In the genomic region with DNA sequence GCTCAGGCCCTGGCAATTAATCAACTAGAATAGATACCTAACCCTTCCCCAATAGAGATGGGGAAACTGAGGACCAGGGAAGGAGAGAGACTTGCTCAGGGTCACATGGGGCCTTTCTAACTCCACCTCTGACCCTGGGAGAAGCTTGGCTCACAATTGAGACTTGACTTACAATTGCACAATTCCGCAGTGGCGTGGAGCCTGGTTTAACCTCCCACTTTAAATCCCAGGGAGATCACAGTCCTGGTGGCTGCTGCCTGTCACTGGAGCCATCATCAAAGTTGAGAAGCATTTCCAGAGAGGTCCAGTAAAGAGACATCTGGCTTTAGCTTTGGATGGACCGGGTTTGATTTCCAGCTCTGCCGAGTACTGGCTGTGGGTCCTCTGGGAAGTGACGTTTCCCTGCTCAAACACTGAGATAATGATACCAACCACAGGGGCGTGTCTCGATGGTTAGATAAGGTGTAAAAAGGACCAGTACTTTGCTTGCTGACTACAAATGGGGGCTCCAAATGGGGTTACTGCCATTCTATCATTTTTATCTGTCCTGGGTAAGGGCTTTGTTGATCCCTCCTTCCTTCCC, we compare ENCODE assay signal across 25 cellular contexts. TPM values are rescaled to one million over a fixed set of nuclear protein-coding genes. Genes with fewer than 3 reads are reported as not detected.
DNase-seq lines count a peak whose midpoint lies in the region; ATAC-seq and TF ChIP-seq lines count a peak whose summit lies in the region.
"Had no signal": no experiment of that assay in that cellular context is flagged by ENCODE, and none has a peak within 500 bp of the region (broad histone marks: within the 10 kb centered on the region; RNA-seq: fewer than 3 reads in every experiment).

No MANE protein-coding gene starts in this region.

- no peaks in the 10 kb centered on the region for H3K27me3 ChIP-seq in tibial artery
- H3K27me3 ChIP-seq: hepatocyte, transverse colon had no signal

- H3K4me1 Mint-ChIP-seq in nephron, result peaks cover 38% of the 10 kb centered on the region

- H3K9me3 Mint-ChIP-seq in nephron, result no peaks in the 10 kb centered on the region
- H3K9me3 Mint-ChIP-seq: brain had no signal

- peaks cover 7% of the 10 kb centered on the region for H3K36me3 Mint-ChIP-seq in nephron (ENCODE audit: low read depth)

- no peak overlapping the region for H3K4me3 ChIP-seq in fibroblast of villous mesenchyme (ENCODE audit: low read depth, low read length)
- no peak overlapping the region for H3K4me3 ChIP-seq in tibial artery
- H3K4me3 ChIP-seq: hepatocyte, transverse colon had no signal

- H3K4me3 Mint-ChIP-seq in nephron, result no peak overlapping the region
- H3K4me3 Mint-ChIP-seq: brain had no signal

- intact Hi-C loops in Right ventricle myocardium inferior (cut with DNase I), result no loop called here
- intact Hi-C loops in cardiac septum (cut with DNase I), result no loop called here
- intact Hi-C loops in tibial artery (cut with DNase I; ENCODE audit: low total_unique reads), result no loop called here

- H3K36me3 ChIP-seq in tibial artery, result peaks cover 14 to 32% (median 20%) of the 10 kb centered on the region in 3 donors
- H3K36me3 ChIP-seq: transverse colon had no signal

- no peak for DNase-seq in Right ventricle myocardium inferior (ENCODE audit: missing footprints)
- no peak for DNase-seq in cardiac septum (ENCODE audit: low spot score)
- DNase-seq in fibroblast of villous mesenchyme (ENCODE audit: low read depth), result peak; percentile 47
- no peak for DNase-seq in tibial artery
- no peak for DNase-seq in UCSD-AML1 (lab: John Stamatoyannopoulos, UW; ENCODE audit: unreplicated experiment)
- DNase-seq: activated CD4-positive, alpha-beta T cell treated with anti-CD3 and anti-CD28 coated beads for 48 hours; activated gamma-delta T cell; activated T-cell treated with anti-CD3 and anti-CD28 coated beads, Interleukin-2, amount 50 U/mL, for 1 hour; effector CD4-positive, alpha-beta T cell; KBM-7; mesendoderm; NCI-H1436; NCI-H446; NCI-H774; SK-N-SH; stimulated activated CD4-positive, alpha-beta T cell treated with anti-CD3 and anti-CD28 coated beads, Interleukin-2, amount 100 ng/mL, for 24 hours; T-helper 2 cell; transverse colon had no signal

- peaks cover 0 to 13% (median 8%) of the 10 kb centered on the region in 4 donors for H3K4me1 ChIP-seq in tibial artery

- H3K9me3 ChIP-seq in tibial artery, result no peaks in the 10 kb centered on the region
- H3K9me3 ChIP-seq: SK-N-SH, transverse colon had no signal

- TF ChIP-seq CTCF in fibroblast of villous mesenchyme (IDR thresholded peaks at IDR 0.05; ENCODE audit: insufficient read depth, low read depth, low read length) (no peak), nephron (IDR thresholded peaks at IDR 0.05; ENCODE audit: unreplicated experiment in 3 of 3) (no peak), tibial artery (IDR thresholded peaks at IDR 0.05) (no peak)

- H3K27ac ChIP-seq in tibial artery, result peak overlapping the region; percentile 2 to 20
- H3K27ac ChIP-seq: hepatocyte, RWPE1, VCaP had no signal

- ATAC-seq in Right ventricle myocardium inferior (peak; percentile 72), GM21619 (IDR thresholded peaks at IDR 0.05; ENCODE audit: unreplicated experiment) (no peak), HG03457 (IDR thresholded peaks at IDR 0.05; ENCODE audit: unreplicated experiment) (no peak)

- peak overlapping the region in 2 of 3 experiments; percentile 59 to 92 for H3K27ac Mint-ChIP-seq in nephron

- no peaks in the 10 kb centered on the region for H3K27me3 Mint-ChIP-seq in nephron (ENCODE audit: low read depth)

RNA-seq across cellular contexts. Expression of a gene that starts 39.3 kb away (rescaled TPM):
- total RNA-seq in Right ventricle myocardium inferior (2.3 TPM), cardiac septum (3.5 TPM), fibroblast of villous mesenchyme (3.9 TPM in 2 replicates)
